ENCODE assay signal across 9 cellular contexts in genomic region chrX:152821145-152821765, GRCh38. TPM values are rescaled to one million over a fixed set of nuclear protein-coding genes. Genes with fewer than 3 reads are reported as not detected.
DNase-seq lines count a peak whose midpoint lies in the region; ATAC-seq and TF ChIP-seq lines count a peak whose summit lies in the region.
"Had no signal": no experiment of that assay in that cellular context is flagged by ENCODE, and none has a peak within 500 bp of the region (broad histone marks: within the 10 kb centered on the region; RNA-seq: fewer than 3 reads in every experiment).

No MANE protein-coding gene starts in this region.

- H3K4me3 ChIP-seq in lower lobe of right lung = no peak overlapping the region

- H3K27ac ChIP-seq in lower lobe of right lung = no peak overlapping the region

- peaks cover 9% of the 10 kb centered on the region for H3K27me3 Mint-ChIP-seq in stimulated activated naive CD8-positive, alpha-beta T cell treated with anti-CD3 and anti-CD28 coated beads, Interleukin-15, amount 100 ng/mL, for 72 hours
- peaks cover 3% of the 10 kb centered on the region for H3K27me3 Mint-ChIP-seq in activated CD8-positive, alpha-beta T cell treated with anti-CD3 and anti-CD28 coated beads, Interleukin-2, amount 10 ng/mL, durations not matched to agents 7 days and 5 days (ENCODE audit: low read depth)

- no peak overlapping the region for H3K4me3 Mint-ChIP-seq in stimulated activated naive CD8-positive, alpha-beta T cell treated with anti-CD3 and anti-CD28 coated beads, Interleukin-15, amount 100 ng/mL, for 72 hours
- H3K4me3 Mint-ChIP-seq in activated CD8-positive, alpha-beta T cell treated with anti-CD3 and anti-CD28 coated beads, Interleukin-2, amount 10 ng/mL, durations not matched to agents 7 days and 5 days = no peak overlapping the region
- H3K4me3 Mint-ChIP-seq: central memory CD8-positive, alpha-beta T cell had no signal

- no peaks in the 10 kb centered on the region for H3K4me1 ChIP-seq in lower lobe of right lung

- peaks cover 6% of the 10 kb centered on the region for H3K4me1 Mint-ChIP-seq in stimulated activated naive CD8-positive, alpha-beta T cell treated with anti-CD3 and anti-CD28 coated beads, Interleukin-15, amount 100 ng/mL, for 72 hours
- no peaks in the 10 kb centered on the region for H3K4me1 Mint-ChIP-seq in activated CD8-positive, alpha-beta T cell treated with anti-CD3 and anti-CD28 coated beads, Interleukin-2, amount 10 ng/mL, durations not matched to agents 7 days and 5 days (ENCODE audit: low read depth)
- H3K4me1 Mint-ChIP-seq: central memory CD8-positive, alpha-beta T cell had no signal

- no peaks in the 10 kb centered on the region for H3K9me3 ChIP-seq in lower lobe of right lung

- H3K36me3 ChIP-seq in lower lobe of right lung = no peaks in the 10 kb centered on the region

- H3K27ac Mint-ChIP-seq in stimulated activated naive CD8-positive, alpha-beta T cell treated with anti-CD3 and anti-CD28 coated beads, Interleukin-15, amount 100 ng/mL, for 72 hours = no peak overlapping the region
- H3K27ac Mint-ChIP-seq in activated CD8-positive, alpha-beta T cell treated with anti-CD3 and anti-CD28 coated beads, Interleukin-2, amount 10 ng/mL, durations not matched to agents 7 days and 5 days = no peak overlapping the region

- ATAC-seq in stimulated activated naive CD8-positive, alpha-beta T cell treated with anti-CD3 and anti-CD28 coated beads, Interleukin-15, Interleukin-2, amounts not matched to agents 100 U/mL and 50 U/mL, for 24 hours = no peak
- ATAC-seq in stimulated activated naive CD8-positive, alpha-beta T cell treated with anti-CD3 and anti-CD28 coated beads, Interleukin-15, amount 100 ng/mL, for 72 hours = no peak
- ATAC-seq in activated CD8-positive, alpha-beta T cell treated with anti-CD3 and anti-CD28 coated beads, Interleukin-2, amount 10 ng/mL, durations not matched to agents 7 days and 5 days = no peak
- ATAC-seq in lower lobe of right lung (peak in 1 of 2 donors; percentile 35), HG02798 (IDR thresholded peaks at IDR 0.05; ENCODE audit: poor library complexity, unreplicated experiment) (no peak)

- peak; percentile 45 for TF ChIP-seq CTCF in lower lobe of right lung (IDR thresholded peaks at IDR 0.05)

- peak; percentile 15 for DNase-seq in stimulated activated naive CD8-positive, alpha-beta T cell treated with anti-CD3 and anti-CD28 coated beads, Interleukin-15, Interleukin-2, amounts not matched to agents 100 U/mL and 50 U/mL, for 24 hours
- DNase-seq in stimulated activated naive CD8-positive, alpha-beta T cell treated with anti-CD3 and anti-CD28 coated beads, Interleukin-15, amount 100 ng/mL, for 72 hours = no peak
- DNase-seq in NCI-H1105 (lab: John Stamatoyannopoulos, UW) = peak; percentile 52
- DNase-seq in activated CD8-positive, alpha-beta T cell treated with anti-CD3 and anti-CD28 coated beads, Interleukin-2, amount 10 ng/mL, durations not matched to agents 7 days and 5 days = peak; percentile 23
- no peak for DNase-seq in lower lobe of right lung
- no peak for DNase-seq in NK-92 (lab: John Stamatoyannopoulos, UW; ENCODE audit: unreplicated experiment)
- no peak for DNase-seq in activated CD4-positive, CD25-positive, alpha-beta regulatory T cell (lab: John Stamatoyannopoulos, UW)

- H3K9me3 Mint-ChIP-seq in stimulated activated naive CD8-positive, alpha-beta T cell treated with anti-CD3 and anti-CD28 coated beads, Interleukin-15, amount 100 ng/mL, for 72 hours = no peaks in the 10 kb centered on the region
- H3K9me3 Mint-ChIP-seq in activated CD8-positive, alpha-beta T cell treated with anti-CD3 and anti-CD28 coated beads, Interleukin-2, amount 10 ng/mL, durations not matched to agents 7 days and 5 days (ENCODE audit: insufficient read depth) = no peaks in the 10 kb centered on the region
- H3K9me3 Mint-ChIP-seq: central memory CD8-positive, alpha-beta T cell had no signal

- H3K36me3 Mint-ChIP-seq in activated CD8-positive, alpha-beta T cell treated with anti-CD3 and anti-CD28 coated beads, Interleukin-2, amount 10 ng/mL, durations not matched to agents 7 days and 5 days (ENCODE audit: low read depth) = no peaks in the 10 kb centered on the region

- POLR2A ChIA-PET in activated CD8-positive, alpha-beta T cell treated with anti-CD3 and anti-CD28 coated beads, Interleukin-2, amount 10 ng/mL, durations not matched to agents 7 days and 5 days (lab: Charles Lee) = no interaction called here

- intact Hi-C loops in lower lobe of right lung (cut with DNase I) = no loop called here

- H3K27me3 ChIP-seq in lower lobe of right lung (ENCODE audit: low read depth) = no peaks in the 10 kb centered on the region

- CTCF ChIA-PET in activated CD8-positive, alpha-beta T cell treated with anti-CD3 and anti-CD28 coated beads, Interleukin-2, amount 10 ng/mL, durations not matched to agents 7 days and 5 days (lab: Charles Lee) = interaction anchor here (1.1 to 1.9 kb wide), 4 partner anchors 8 to 180 kb away, joined by 4 to 12 read pairs (median 5); partner anchors contain the start of genes CETN2 and NSDHL

RNA-seq across cellular contexts. Expression of gene CETN2, which starts 9.3 kb away (rescaled TPM):
- 10 to 100 TPM; 11.1 to 11.6 TPM for total RNA-seq in activated CD8-positive, alpha-beta T cell treated with anti-CD3 and anti-CD28 coated beads, Interleukin-2, amount 10 ng/mL, durations not matched to agents 7 days and 5 days
- 33.2 TPM for total RNA-seq in lower lobe of right lung

RNA-seq across cellular contexts. Expression of gene NSDHL, which starts 9.6 kb away (rescaled TPM):
- total RNA-seq in activated CD8-positive, alpha-beta T cell treated with anti-CD3 and anti-CD28 coated beads, Interleukin-2, amount 10 ng/mL, durations not matched to agents 7 days and 5 days = 10 to 100 TPM; 14.2 to 15.5 TPM
- total RNA-seq in lower lobe of right lung = 18.1 TPM

RNA-seq across cellular contexts. Expression of gene MAGEA6, which starts 51.8 kb away (rescaled TPM):
- not detected for total RNA-seq in activated CD8-positive, alpha-beta T cell treated with anti-CD3 and anti-CD28 coated beads, Interleukin-2, amount 10 ng/mL, durations not matched to agents 7 days and 5 days
- total RNA-seq in lower lobe of right lung = not detected

Comparison
In these comparisons a context has a peak if more than half of its experiments do, and no peak if none do; other contexts are left out.
1. DNase-seq: peak in stimulated activated naive CD8-positive, alpha-beta T cell treated with anti-CD3 and anti-CD28 coated beads, Interleukin-15, Interleukin-2, amounts not matched to agents 100 U/mL and 50 U/mL, for 24 hours (single experiment), NCI-H1105 (single experiment) and activated CD8-positive, alpha-beta T cell treated with anti-CD3 and anti-CD28 coated beads, Interleukin-2, amount 10 ng/mL, durations not matched to agents 7 days and 5 days (single experiment); none in stimulated activated naive CD8-positive, alpha-beta T cell treated with anti-CD3 and anti-CD28 coated beads, Interleukin-15, amount 100 ng/mL, for 72 hours (0 of 2), lower lobe of right lung (single experiment), NK-92 (single experiment) and activated CD4-positive, CD25-positive, alpha-beta regulatory T cell (0 of 4).